12 cellular contexts compared by ENCODE assay signal in the genomic region with DNA sequence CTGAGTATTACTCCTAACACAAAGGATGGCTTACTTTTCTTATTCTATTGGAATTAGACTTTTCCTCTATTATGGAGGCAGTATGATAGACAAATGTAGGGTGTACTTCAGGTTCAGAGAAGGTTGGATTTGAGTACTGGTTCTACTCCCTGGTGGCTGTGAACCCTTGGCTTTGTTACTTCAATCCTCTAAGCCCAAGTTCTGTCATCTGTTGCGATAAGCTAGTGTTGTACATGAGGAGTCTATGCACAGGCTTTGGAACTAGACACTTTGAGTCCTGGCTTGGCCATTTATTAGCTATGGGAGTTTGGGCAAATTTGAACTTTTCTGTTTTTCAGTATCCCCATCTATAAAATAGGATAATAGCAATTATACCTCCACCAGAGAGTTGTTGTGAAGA. TPM values are rescaled to one million over a fixed set of nuclear protein-coding genes. Genes with fewer than 3 reads are reported as not detected.
"Had no signal": no experiment of that assay in that cellular context is flagged by ENCODE, and none has a peak within 500 bp of the region (broad histone marks: within the 10 kb centered on the region; RNA-seq: fewer than 3 reads in every experiment).

No MANE protein-coding gene starts in this region.

RNA-seq across cellular contexts. Expression of a gene that starts 39.7 kb away (rescaled TPM):
- total RNA-seq: thoracic aorta, vagina had no signal

RNA-seq across cellular contexts. Expression of a gene that starts 54.3 kb away (rescaled TPM):
- total RNA-seq: subcutaneous adipose tissue, suprapubic skin, temporal lobe, thyroid gland, tibial nerve, transverse colon, upper lobe of right lung, ureter, urinary bladder, vagina had no signal
- polyA plus RNA-seq: stomach, urinary bladder had no signal
